Comparison of ENCODE assay signal across 9 cellular contexts in genomic region chr4:94534401-94535312, GRCh38.
A peak's percentile ranks its signal among the peaks of the same experiment; 100 is the strongest.
DNase-seq lines count a peak whose midpoint lies in the region; ATAC-seq, FAIRE-seq and TF ChIP-seq lines count a peak whose summit lies in the region.
"Had no signal": no experiment of that assay in that cellular context is flagged by ENCODE, and none has a peak within 500 bp of the region (broad histone marks: within the 10 kb centered on the region; RNA-seq: fewer than 3 reads in every experiment).

No MANE protein-coding gene starts in this region.

- no peaks in the 10 kb centered on the region for H3K9me3 Mint-ChIP-seq in activated CD4-positive, alpha-beta memory T cell treated with anti-CD3 and anti-CD28 coated beads for 36 hours
- H3K9me3 Mint-ChIP-seq in activated T-helper 17 cell treated with anti-CD3 and anti-CD28 coated beads, Interleukin-2, amount 50 U/mL, for 72 hours: no peaks in the 10 kb centered on the region
- H3K9me3 Mint-ChIP-seq: activated naive CD8-positive, alpha-beta T cell treated with anti-CD3 and anti-CD28 coated beads, Interleukin-2, amount 10 ng/mL, durations not matched to agents 7 days and 5 days had no signal

- peak; percentile 2 for DNase-seq in GM18507 (ENCODE audit: extremely low spot score, insufficient read length, low read depth)
- DNase-seq in NCI-H526 treated with DMSO at 0.1 percent for 48 hours (lab: John Stamatoyannopoulos, UW): peak; percentile 5
- DNase-seq in right atrium auricular region (ENCODE audit: low spot score): no peak
- DNase-seq in NCI-H2171 treated with DMSO at 0.1 percent for 48 hours (lab: John Stamatoyannopoulos, UW): no peak
- no peak for DNase-seq in activated CD4-positive, alpha-beta memory T cell treated with anti-CD3 and anti-CD28 coated beads for 36 hours
- no peak for DNase-seq in SHP77 treated with DMSO at 0.1 percent for 48 hours (lab: John Stamatoyannopoulos, UW)
- DNase-seq: activated naive CD8-positive, alpha-beta T cell treated with anti-CD3 and anti-CD28 coated beads, Interleukin-2, amount 10 ng/mL, durations not matched to agents 7 days and 5 days had no signal

- no peaks in the 10 kb centered on the region for H3K27me3 Mint-ChIP-seq in activated CD4-positive, alpha-beta memory T cell treated with anti-CD3 and anti-CD28 coated beads for 36 hours
- no peaks in the 10 kb centered on the region for H3K27me3 Mint-ChIP-seq in activated T-helper 17 cell treated with anti-CD3 and anti-CD28 coated beads, Interleukin-2, amount 50 U/mL, for 72 hours
- H3K27me3 Mint-ChIP-seq: activated naive CD8-positive, alpha-beta T cell treated with anti-CD3 and anti-CD28 coated beads, Interleukin-2, amount 10 ng/mL, durations not matched to agents 7 days and 5 days had no signal

- no peak overlapping the region for H3K4me3 Mint-ChIP-seq in activated CD4-positive, alpha-beta memory T cell treated with anti-CD3 and anti-CD28 coated beads for 36 hours
- H3K4me3 Mint-ChIP-seq in activated T-helper 17 cell treated with anti-CD3 and anti-CD28 coated beads, Interleukin-2, amount 50 U/mL, for 72 hours: no peak overlapping the region
- H3K4me3 Mint-ChIP-seq: activated naive CD8-positive, alpha-beta T cell treated with anti-CD3 and anti-CD28 coated beads, Interleukin-2, amount 10 ng/mL, durations not matched to agents 7 days and 5 days had no signal

- no peaks in the 10 kb centered on the region for H3K36me3 Mint-ChIP-seq in activated CD4-positive, alpha-beta memory T cell treated with anti-CD3 and anti-CD28 coated beads for 36 hours
- H3K36me3 Mint-ChIP-seq in activated T-helper 17 cell treated with anti-CD3 and anti-CD28 coated beads, Interleukin-2, amount 50 U/mL, for 72 hours (ENCODE audit: low read depth): no peaks in the 10 kb centered on the region

- no peaks in the 10 kb centered on the region for H3K27me3 ChIP-seq in right atrium auricular region

- H3K4me3 ChIP-seq in right atrium auricular region: no peak overlapping the region

- peaks cover 0 to 95% of the 10 kb centered on the region in 2 donors for H3K4me1 ChIP-seq in right atrium auricular region

- H3K4me1 Mint-ChIP-seq in activated CD4-positive, alpha-beta memory T cell treated with anti-CD3 and anti-CD28 coated beads for 36 hours (ENCODE audit: low read depth): peaks cover 3% of the 10 kb centered on the region
- peaks cover 4% of the 10 kb centered on the region for H3K4me1 Mint-ChIP-seq in activated T-helper 17 cell treated with anti-CD3 and anti-CD28 coated beads, Interleukin-2, amount 50 U/mL, for 72 hours
- H3K4me1 Mint-ChIP-seq: activated naive CD8-positive, alpha-beta T cell treated with anti-CD3 and anti-CD28 coated beads, Interleukin-2, amount 10 ng/mL, durations not matched to agents 7 days and 5 days had no signal

- CTCF ChIA-PET in activated CD4-positive, alpha-beta memory T cell treated with anti-CD3 and anti-CD28 coated beads for 36 hours (lab: Charles Lee): no interaction called here

- H3K36me3 ChIP-seq in right atrium auricular region: peaks cover 7% of the 10 kb centered on the region

- no peaks in the 10 kb centered on the region for H3K9me3 ChIP-seq in right atrium auricular region

- peak; percentile 96 for ATAC-seq in HG02623 (IDR thresholded peaks at IDR 0.05; ENCODE audit: unreplicated experiment)
- ATAC-seq in activated T-helper 17 cell treated with anti-CD3 and anti-CD28 coated beads, Interleukin-2, amount 50 U/mL, for 72 hours (replicated peaks): no peak

- TF ChIP-seq CTCF in right atrium auricular region (IDR thresholded peaks at IDR 0.05): no peak

- peak overlapping the region; percentile 55 to 65 for H3K27ac ChIP-seq in right atrium auricular region

- POLR2A ChIA-PET in activated CD4-positive, alpha-beta memory T cell treated with anti-CD3 and anti-CD28 coated beads for 36 hours (lab: Charles Lee): no interaction called here

- peak; percentile 89 for FAIRE-seq in GM18507 (lab: Jason Lieb, UNC)

- no peak overlapping the region for H3K27ac Mint-ChIP-seq in activated CD4-positive, alpha-beta memory T cell treated with anti-CD3 and anti-CD28 coated beads for 36 hours
- H3K27ac Mint-ChIP-seq in activated T-helper 17 cell treated with anti-CD3 and anti-CD28 coated beads, Interleukin-2, amount 50 U/mL, for 72 hours: no peak overlapping the region
- H3K27ac Mint-ChIP-seq: activated naive CD8-positive, alpha-beta T cell treated with anti-CD3 and anti-CD28 coated beads, Interleukin-2, amount 10 ng/mL, durations not matched to agents 7 days and 5 days had no signal

- intact Hi-C loops in activated CD4-positive, alpha-beta memory T cell treated with anti-CD3 and anti-CD28 coated beads for 36 hours (cut with micrococcal nuclease): no loop called here

Comparison
In these comparisons a context has a peak if more than half of its experiments do, and no peak if none do; other contexts are left out.
1. DNase-seq: peak in GM18507 (single experiment) and NCI-H526 treated with DMSO at 0.1 percent for 48 hours (single experiment); none in right atrium auricular region (single experiment), NCI-H2171 treated with DMSO at 0.1 percent for 48 hours (single experiment), activated CD4-positive, alpha-beta memory T cell treated with anti-CD3 and anti-CD28 coated beads for 36 hours (single experiment) and SHP77 treated with DMSO at 0.1 percent for 48 hours (single experiment).